In genomic region chr2:218979846-218980738, GRCh38 we compare ENCODE assay signal across 1 cellular context.
A peak's percentile ranks its signal among the peaks of the same experiment; 100 is the strongest.
TF ChIP-seq lines count a peak whose summit lies in the region.

No MANE protein-coding gene starts in this region.

TF ChIP-seq in IMR-90, 13 proteins besides CTCF, POLR2A, EP300 and RAD21:
- TF ChIP-seq MAZ (IDR thresholded peaks at IDR 0.05; ENCODE audit: borderline replicate concordance, low read depth, low read length) (peak; percentile 43; the same call in 1 of the 2 replicates), USF2 (IDR thresholded peaks at IDR 0.05; ENCODE audit: low read depth, low read length) (no peak), ELK1 (IDR thresholded peaks at IDR 0.05; ENCODE audit: borderline replicate concordance, low read depth, low read length) (no peak), RCOR1 (IDR thresholded peaks at IDR 0.05; ENCODE audit: insufficient replicate concordance, low read length) (no peak), CHD1 (IDR thresholded peaks at IDR 0.05; ENCODE audit: low read depth, low read length) (no peak), SMC3 (IDR thresholded peaks at IDR 0.05; ENCODE audit: low read depth, low read length) (peak; percentile 41)
TF ChIP-seq in IMR-90: peak in this region for 2.
